Comparison of ENCODE assay signal across 30 cellular contexts in the genomic region with DNA sequence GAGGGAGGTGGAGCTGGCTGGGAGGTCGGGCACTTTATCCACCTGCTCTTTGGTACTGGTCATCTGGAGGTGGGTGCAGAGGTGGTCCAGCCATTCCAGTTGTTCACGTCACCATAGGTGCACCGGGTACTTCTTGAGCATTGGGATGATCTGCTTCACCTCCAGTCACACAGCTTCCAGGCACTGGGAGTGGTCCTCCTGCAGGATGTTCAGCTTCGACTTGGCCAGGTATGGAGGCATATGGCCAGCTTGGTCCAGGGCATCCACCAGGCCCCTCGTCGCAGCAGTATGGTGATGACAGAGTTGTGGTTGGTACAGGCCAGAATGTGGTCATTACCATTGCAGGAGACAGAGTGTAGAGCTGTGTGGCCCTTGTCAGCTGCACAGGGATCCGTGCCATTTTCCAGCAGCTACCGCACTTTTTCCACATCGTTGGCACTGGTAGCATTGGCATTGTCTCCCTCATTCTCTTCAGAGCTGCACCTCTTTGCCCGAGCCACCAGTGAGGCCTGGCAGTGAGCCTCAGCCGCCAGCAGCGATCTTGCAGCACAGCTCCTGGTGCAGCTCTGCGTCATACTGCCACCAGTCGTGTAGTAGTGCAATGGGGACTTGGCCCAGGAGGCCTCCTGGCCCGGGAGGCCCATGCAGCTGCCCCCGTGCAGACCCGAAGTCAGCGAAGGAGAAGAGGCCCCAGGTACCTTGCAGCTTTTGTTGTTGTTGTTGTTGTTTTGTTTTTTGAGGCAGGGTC.
"Had no signal": no experiment of that assay in that cellular context is flagged by ENCODE, and none has a peak within 500 bp of the region (broad histone marks: within the 10 kb centered on the region; RNA-seq: fewer than 3 reads in every experiment).

No MANE protein-coding gene starts in this region.

- DNase-seq: activated CD4-positive, alpha-beta T cell treated with anti-CD3 and anti-CD28 coated beads for 36 hours; activated CD4-positive, CD25-positive, alpha-beta regulatory T cell; activated CD8-positive, alpha-beta memory T cell treated with anti-CD3 and anti-CD28 coated beads, Interleukin-2, amount 10 ng/mL, durations not matched to agents 7 days and 5 days; activated CD8-positive, alpha-beta T cell treated with anti-CD3 and anti-CD28 coated beads, Interleukin-2, amount 10 ng/mL, durations not matched to agents 7 days and 5 days; activated effector memory CD4-positive, alpha-beta T cell treated with anti-CD3 and anti-CD28 coated beads, Interleukin-2, amount 50 U/mL, for 16 hours; activated naive CD4-positive, alpha-beta T cell treated with anti-CD3 and anti-CD28 coated beads for 36 hours; activated naive CD8-positive, alpha-beta T cell treated with anti-CD3 and anti-CD28 coated beads for 36 hours; adrenal gland; aorta; caudate nucleus; endodermal cell; foreskin fibroblast; hypothalamus; immature natural killer cell; kidney; left colon; midbrain; naive thymus-derived CD4-positive, alpha-beta T cell; occipital lobe; stimulated activated CD4-positive, alpha-beta T cell treated with anti-CD3 and anti-CD28 coated beads, Interleukin-15, amount 100 ng/mL, for 24 hours; stimulated activated naive CD8-positive, alpha-beta T cell treated with anti-CD3 and anti-CD28 coated beads, Interleukin-15, Interleukin-2, amounts not matched to agents 100 U/mL and 50 U/mL, for 24 hours; testis; trophoblast cell had no signal

- H3K4me1 ChIP-seq: adrenal gland, heart left ventricle, right atrium auricular region, testis, vagina had no signal

- H3K27ac Mint-ChIP-seq: activated CD4-positive, alpha-beta T cell treated with anti-CD3 and anti-CD28 coated beads for 36 hours; activated CD8-positive, alpha-beta memory T cell treated with anti-CD3 and anti-CD28 coated beads, Interleukin-2, amount 10 ng/mL, durations not matched to agents 7 days and 5 days; activated CD8-positive, alpha-beta T cell treated with anti-CD3 and anti-CD28 coated beads, Interleukin-2, amount 10 ng/mL, durations not matched to agents 7 days and 5 days; activated naive CD4-positive, alpha-beta T cell treated with anti-CD3 and anti-CD28 coated beads for 36 hours; activated naive CD8-positive, alpha-beta T cell treated with anti-CD3 and anti-CD28 coated beads for 36 hours; brain; dendritic cell treated with granulocyte-macrophage colony-stimulating factor and Interleukin-4, amounts not matched to agents 40 ng/mL and 50 ng/mL, for 4 days; endodermal cell; immature natural killer cell; naive thymus-derived CD4-positive, alpha-beta T cell had no signal

- ATAC-seq: activated CD4-positive, alpha-beta T cell treated with anti-CD3 and anti-CD28 coated beads for 36 hours; activated CD8-positive, alpha-beta memory T cell treated with anti-CD3 and anti-CD28 coated beads, Interleukin-2, amount 10 ng/mL, durations not matched to agents 7 days and 5 days; activated CD8-positive, alpha-beta T cell treated with anti-CD3 and anti-CD28 coated beads, Interleukin-2, amount 10 ng/mL, durations not matched to agents 7 days and 5 days; esophagus mucosa; heart left ventricle; left colon; naive thymus-derived CD4-positive, alpha-beta T cell; stimulated activated naive CD8-positive, alpha-beta T cell treated with anti-CD3 and anti-CD28 coated beads, Interleukin-15, Interleukin-2, amounts not matched to agents 100 U/mL and 50 U/mL, for 24 hours had no signal

- H3K9me3 Mint-ChIP-seq: activated naive CD4-positive, alpha-beta T cell treated with anti-CD3 and anti-CD28 coated beads for 36 hours; activated naive CD8-positive, alpha-beta T cell treated with anti-CD3 and anti-CD28 coated beads for 36 hours; brain; dendritic cell treated with granulocyte-macrophage colony-stimulating factor and Interleukin-4, amounts not matched to agents 40 ng/mL and 50 ng/mL, for 4 days; immature natural killer cell; naive thymus-derived CD4-positive, alpha-beta T cell; neural crest cell had no signal

- H3K4me3 Mint-ChIP-seq: activated CD4-positive, alpha-beta T cell treated with anti-CD3 and anti-CD28 coated beads for 36 hours; activated CD8-positive, alpha-beta memory T cell treated with anti-CD3 and anti-CD28 coated beads, Interleukin-2, amount 10 ng/mL, durations not matched to agents 7 days and 5 days; activated CD8-positive, alpha-beta T cell treated with anti-CD3 and anti-CD28 coated beads, Interleukin-2, amount 10 ng/mL, durations not matched to agents 7 days and 5 days; activated naive CD4-positive, alpha-beta T cell treated with anti-CD3 and anti-CD28 coated beads for 36 hours; activated naive CD8-positive, alpha-beta T cell treated with anti-CD3 and anti-CD28 coated beads for 36 hours; brain; dendritic cell treated with granulocyte-macrophage colony-stimulating factor and Interleukin-4, amounts not matched to agents 40 ng/mL and 50 ng/mL, for 4 days; endodermal cell; immature natural killer cell; naive thymus-derived CD4-positive, alpha-beta T cell; neural crest cell had no signal

- H3K27me3 ChIP-seq: adrenal gland, heart left ventricle, right atrium auricular region, testis, vagina had no signal

- H3K27me3 Mint-ChIP-seq: activated naive CD8-positive, alpha-beta T cell treated with anti-CD3 and anti-CD28 coated beads for 36 hours; dendritic cell treated with granulocyte-macrophage colony-stimulating factor and Interleukin-4, amounts not matched to agents 40 ng/mL and 50 ng/mL, for 4 days had no signal

- H3K9me3 ChIP-seq: adrenal gland, heart left ventricle, right atrium auricular region, testis, vagina had no signal

- H3K4me3 ChIP-seq: adrenal gland, heart left ventricle, right atrium auricular region, testis, vagina had no signal

- H3K36me3 ChIP-seq: adrenal gland, heart left ventricle, right atrium auricular region, vagina had no signal

- H3K36me3 Mint-ChIP-seq: activated CD8-positive, alpha-beta memory T cell treated with anti-CD3 and anti-CD28 coated beads, Interleukin-2, amount 10 ng/mL, durations not matched to agents 7 days and 5 days; activated naive CD8-positive, alpha-beta T cell treated with anti-CD3 and anti-CD28 coated beads for 36 hours; brain; immature natural killer cell; naive thymus-derived CD4-positive, alpha-beta T cell had no signal

- H3K27ac ChIP-seq: adrenal gland, heart left ventricle, right atrium auricular region, testis, vagina had no signal

- H3K4me1 Mint-ChIP-seq: activated CD4-positive, alpha-beta T cell treated with anti-CD3 and anti-CD28 coated beads for 36 hours; activated CD8-positive, alpha-beta memory T cell treated with anti-CD3 and anti-CD28 coated beads, Interleukin-2, amount 10 ng/mL, durations not matched to agents 7 days and 5 days; activated naive CD8-positive, alpha-beta T cell treated with anti-CD3 and anti-CD28 coated beads for 36 hours; brain; immature natural killer cell; naive thymus-derived CD4-positive, alpha-beta T cell; neural crest cell had no signal
